Comparison of ENCODE assay signal across 8 cellular contexts in the genomic region with DNA sequence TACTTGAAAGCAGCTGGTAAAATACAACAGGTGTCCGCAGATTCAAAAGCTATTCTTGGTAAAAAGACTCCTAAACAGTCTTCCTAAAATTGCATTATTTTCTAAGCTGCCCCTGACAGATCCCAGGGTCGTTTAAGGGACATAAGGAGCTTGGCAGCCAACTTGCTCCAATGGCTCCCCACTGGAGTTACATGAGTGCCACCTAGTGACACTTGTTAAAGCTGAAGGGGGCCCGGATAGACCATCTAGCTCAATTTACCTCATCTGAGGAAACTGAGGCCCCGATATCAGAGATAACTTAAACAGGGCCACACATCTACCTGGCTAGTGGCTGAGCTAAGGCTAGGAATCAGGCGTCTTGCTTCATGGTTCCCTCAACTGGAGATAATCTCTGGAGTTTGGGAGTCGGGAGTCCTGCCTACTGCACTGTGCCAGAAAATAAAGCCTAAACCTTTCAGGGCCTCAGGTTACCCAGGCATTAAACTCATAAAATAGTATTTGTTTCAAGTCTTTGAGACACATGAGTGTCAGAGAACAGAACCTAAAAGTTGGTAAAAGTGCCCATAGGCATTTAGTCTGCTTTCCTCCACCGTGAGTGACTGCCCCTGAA. TPM values are rescaled to one million over a fixed set of nuclear protein-coding genes. Genes with fewer than 3 reads are reported as not detected.
DNase-seq lines count a peak whose midpoint lies in the region; ATAC-seq, FAIRE-seq and TF ChIP-seq lines count a peak whose summit lies in the region.

No MANE protein-coding gene starts in this region.

- CTCF ChIA-PET in CD4-positive, alpha-beta memory T cell (lab: Charles Lee; ENCODE audit: partially characterized antibody), result interaction anchor here (0.8 to 5.2 kb wide), 15 partner anchors 8 to 431 kb away, joined by 3 to 106 read pairs (median 3); no protein-coding TSS in a partner anchor

- no peaks in the 10 kb centered on the region for H3F3A ChIP-seq in OCI-LY1 (ENCODE audit: insufficient read depth, low read length)

- no peak overlapping the region for H3K27ac ChIP-seq in CD4-positive, alpha-beta memory T cell (ENCODE audit: low read depth, low read length)
- H3K27ac ChIP-seq in OCI-LY1 (ENCODE audit: low read depth, low read length, poor library complexity, severe bottlenecking) (no peak overlapping the region), sigmoid colon (peak overlapping the region; percentile 16 to 73 (median 58))

- WGBS in sigmoid colon, 2 donors, result 32 to 41% methylated on average over 7 of the region's 7 CpGs

- H3K36me3 ChIP-seq in CD4-positive, alpha-beta memory T cell (ENCODE audit: insufficient read depth, low read length), result no peaks in the 10 kb centered on the region
- no peaks in the 10 kb centered on the region for H3K36me3 ChIP-seq in OCI-LY1 (ENCODE audit: insufficient read depth, low read length)
- H3K36me3 ChIP-seq in sigmoid colon, result no peaks in the 10 kb centered on the region

- H3K4me1 ChIP-seq in CD4-positive, alpha-beta memory T cell (ENCODE audit: insufficient read depth, low read length), result no peaks in the 10 kb centered on the region
- H3K4me1 ChIP-seq in OCI-LY1 (ENCODE audit: insufficient read depth, low read length, severe bottlenecking) (no peaks in the 10 kb centered on the region), sigmoid colon (peaks cover 0 to 15% (median 13%) of the 10 kb centered on the region in 4 donors)

- H3K27me3 ChIP-seq in CD4-positive, alpha-beta memory T cell (ENCODE audit: insufficient read depth, low read length), result no peaks in the 10 kb centered on the region
- H3K27me3 ChIP-seq in OCI-LY1 (ENCODE audit: insufficient read depth, low read length), result no peaks in the 10 kb centered on the region
- H3K27me3 ChIP-seq in sigmoid colon, result no peaks in the 10 kb centered on the region

- H3K9me3 ChIP-seq in CD4-positive, alpha-beta memory T cell (ENCODE audit: control insufficient read depth in 1 of 2, low read length in 2 of 2), result no peaks in the 10 kb centered on the region
- no peaks in the 10 kb centered on the region for H3K9me3 ChIP-seq in OCI-LY1 (ENCODE audit: low read length)
- H3K9me3 ChIP-seq in sigmoid colon, result no peaks in the 10 kb centered on the region

- FAIRE-seq in HTR-8/SVneo (lab: Jason Lieb, UNC), result no peak

- no peak overlapping the region for H3K27ac Mint-ChIP-seq in CD4-positive, alpha-beta memory T cell

- no peak overlapping the region for H3K4me3 Mint-ChIP-seq in CD4-positive, alpha-beta memory T cell

- H3K36me3 Mint-ChIP-seq in CD4-positive, alpha-beta memory T cell, result no peaks in the 10 kb centered on the region

- H3K4me3 ChIP-seq in CD4-positive, alpha-beta memory T cell (ENCODE audit: low read length in 2 of 2), result no peak overlapping the region
- H3K4me3 ChIP-seq in OCI-LY1 (ENCODE audit: low read depth, low read length, poor library complexity, severe bottlenecking), result no peak overlapping the region
- H3K4me3 ChIP-seq in sigmoid colon, result no peak overlapping the region

- ATAC-seq in GM18909 (IDR thresholded peaks at IDR 0.05; ENCODE audit: poor library complexity, unreplicated experiment) (peak; percentile 80), HG03139 (IDR thresholded peaks at IDR 0.05; ENCODE audit: unreplicated experiment) (no peak)

- no peaks in the 10 kb centered on the region for H3K27me3 Mint-ChIP-seq in CD4-positive, alpha-beta memory T cell

- no peak overlapping the region for H3K4me2 ChIP-seq in OCI-LY1 (ENCODE audit: low read length)

- no peak overlapping the region for H3K9ac ChIP-seq in OCI-LY1 (ENCODE audit: low read length)

- TF ChIP-seq EP300 in sigmoid colon (IDR thresholded peaks at IDR 0.05), result no peak

- intact Hi-C loops in CD4-positive, alpha-beta memory T cell (cut with micrococcal nuclease), result loop anchor here (1.0 kb wide), 2 partner anchors 186 to 422 kb away; no protein-coding TSS in a partner anchor
- intact Hi-C loops in sigmoid colon (cut with DNase I), result loop anchor here (2.0 kb wide), 2 partner anchors 185 to 421 kb away; no protein-coding TSS in a partner anchor

- H3K9me3 Mint-ChIP-seq in CD4-positive, alpha-beta memory T cell, result no peaks in the 10 kb centered on the region

- DNase-seq in CD4-positive, alpha-beta memory T cell, result peak in 4 of 5 donors; percentile 21 to 32 (median 27)
- DNase-seq in HTR-8/SVneo (ENCODE audit: insufficient read length, low spot score), result peak; percentile 56
- peak; percentile 85 for DNase-seq in astrocyte of the hippocampus (ENCODE audit: low read depth, low spot score)
- peak; percentile 23 for DNase-seq in iPS DF 19.7 (ENCODE audit: low read depth, low spot score)
- peak; percentile 82 for DNase-seq in sigmoid colon

- no peaks in the 10 kb centered on the region for H3K9me2 ChIP-seq in OCI-LY1 (ENCODE audit: low read depth, low read length)

- no peak overlapping the region for H2AFZ ChIP-seq in OCI-LY1 (ENCODE audit: low read length)

- no peaks in the 10 kb centered on the region for H4K20me1 ChIP-seq in OCI-LY1 (ENCODE audit: insufficient read depth, low read length)

- peaks cover 2 to 9% (median 6%) of the 10 kb centered on the region in 4 donors for H3K4me1 Mint-ChIP-seq in CD4-positive, alpha-beta memory T cell

- POLR2A ChIA-PET in CD4-positive, alpha-beta memory T cell (lab: Charles Lee; ENCODE audit: partially characterized antibody), result no interaction called here

- TF ChIP-seq POLR2A in sigmoid colon (IDR thresholded peaks at IDR 0.05), result no peak

- no peaks in the 10 kb centered on the region for H3K79me2 ChIP-seq in OCI-LY1 (ENCODE audit: insufficient read depth, low read length)

- TF ChIP-seq CTCF in OCI-LY1 (IDR thresholded peaks at IDR 0.05; ENCODE audit: low read length), result peak; percentile 81
- peak; percentile 63 to 71 (median 68) for TF ChIP-seq CTCF in sigmoid colon (IDR thresholded peaks at IDR 0.05)

RNA-seq across cellular contexts. Expression of a gene that starts 6.5 kb away (rescaled TPM):
- total RNA-seq in CD4-positive, alpha-beta memory T cell, result 10 to 100 TPM; 43.3 to 44.9 TPM
- 10 to 100 TPM; 13.9 to 19.0 TPM for polyA plus RNA-seq in CD4-positive, alpha-beta memory T cell
- 10 to 100 TPM; 31.3 to 34.9 (median 32.7) TPM for total RNA-seq in sigmoid colon
- 10 to 100 TPM; 16.0 to 28.9 (median 18.0) TPM for polyA plus RNA-seq in sigmoid colon

Comparison
In these comparisons a context has a peak if more than half of its experiments do, and no peak if none do; other contexts are left out.
1. DNase-seq: peak in every context shown above with its lines; median percentile 85 in astrocyte of the hippocampus; 82 in sigmoid colon; 56 in HTR-8/SVneo; 27 in CD4-positive, alpha-beta memory T cell; 23 in iPS DF 19.7.
2. H3K27ac ChIP-seq: peak in sigmoid colon (4 of 4); none in CD4-positive, alpha-beta memory T cell (single experiment) and OCI-LY1 (single experiment).